In the genomic region with DNA sequence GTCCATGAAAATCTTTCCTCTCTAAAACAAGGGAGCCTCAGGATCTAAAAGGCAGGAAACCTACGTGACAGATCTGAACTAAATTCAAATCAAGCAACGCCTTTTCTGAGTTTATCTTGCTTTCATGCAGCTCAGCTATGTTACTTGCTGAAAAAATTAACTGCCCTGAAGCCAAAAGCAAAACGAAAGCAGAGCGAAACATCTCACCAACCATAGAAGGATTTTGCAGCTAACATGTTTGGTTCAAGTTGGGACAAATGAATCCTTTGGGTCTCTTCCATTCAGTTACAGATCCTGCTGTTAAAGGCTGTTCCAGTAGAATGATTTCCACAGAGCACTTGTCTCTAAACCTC, we compare ENCODE assay signal across 1 cellular context.
TF ChIP-seq lines count a peak whose summit lies in the region.

No MANE protein-coding gene starts in this region.

TF ChIP-seq in K562, 482 proteins besides CTCF, POLR2A, EP300 and RAD21:
- TF ChIP-seq SRSF9 (IDR thresholded peaks at IDR 0.05; ENCODE audit: borderline replicate concordance, low read depth, low read length) (no peak), IRF2 (CRISPR knock-in tag; IDR thresholded peaks at IDR 0.05) (no peak), MTA3 (IDR thresholded peaks at IDR 0.05; ENCODE audit: borderline replicate concordance) (no peak), POLR2G (IDR thresholded peaks at IDR 0.05; ENCODE audit: low read depth, low read length) (no peak), HNRNPH1 (optimal IDR thresholded peaks at IDR 0.05; ENCODE audit: low read depth, low read length) (no peak)
- TF ChIP-seq, protein P1, sequence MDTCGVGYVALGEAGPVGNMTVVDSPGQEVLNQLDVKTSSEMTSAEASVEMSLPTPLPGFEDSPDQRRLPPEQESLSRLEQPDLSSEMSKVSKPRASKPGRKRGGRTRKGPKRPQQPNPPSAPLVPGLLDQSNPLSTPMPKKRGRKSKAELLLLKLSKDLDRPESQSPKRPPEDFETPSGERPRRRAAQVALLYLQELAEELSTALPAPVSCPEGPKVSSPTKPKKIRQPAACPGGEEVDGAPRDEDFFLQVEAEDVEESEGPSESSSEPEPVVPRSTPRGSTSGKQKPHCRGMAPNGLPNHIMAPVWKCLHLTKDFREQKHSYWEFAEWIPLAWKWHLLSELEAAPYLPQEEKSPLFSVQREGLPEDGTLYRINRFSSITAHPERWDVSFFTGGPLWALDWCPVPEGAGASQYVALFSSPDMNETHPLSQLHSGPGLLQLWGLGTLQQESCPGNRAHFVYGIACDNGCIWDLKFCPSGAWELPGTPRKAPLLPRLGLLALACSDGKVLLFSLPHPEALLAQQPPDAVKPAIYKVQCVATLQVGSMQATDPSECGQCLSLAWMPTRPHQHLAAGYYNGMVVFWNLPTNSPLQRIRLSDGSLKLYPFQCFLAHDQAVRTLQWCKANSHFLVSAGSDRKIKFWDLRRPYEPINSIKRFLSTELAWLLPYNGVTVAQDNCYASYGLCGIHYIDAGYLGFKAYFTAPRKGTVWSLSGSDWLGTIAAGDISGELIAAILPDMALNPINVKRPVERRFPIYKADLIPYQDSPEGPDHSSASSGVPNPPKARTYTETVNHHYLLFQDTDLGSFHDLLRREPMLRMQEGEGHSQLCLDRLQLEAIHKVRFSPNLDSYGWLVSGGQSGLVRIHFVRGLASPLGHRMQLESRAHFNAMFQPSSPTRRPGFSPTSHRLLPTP (IDR thresholded peaks at IDR 0.05; ENCODE audit: borderline replicate concordance, extremely low read depth, insufficient read length), result no peak
TF ChIP-seq in K562: peak in this region for 0.
